In genomic region chr2:176081993-176082884, GRCh38 we compare ENCODE assay signal across 17 cellular contexts. TPM values are rescaled to one million over a fixed set of nuclear protein-coding genes. Genes with fewer than 3 reads are reported as not detected.
A peak's percentile ranks its signal among the peaks of the same experiment; 100 is the strongest.
DNase-seq lines count a peak whose midpoint lies in the region; FAIRE-seq and TF ChIP-seq lines count a peak whose summit lies in the region.
"Had no signal": no experiment of that assay in that cellular context is flagged by ENCODE, and none has a peak within 500 bp of the region (broad histone marks: within the 10 kb centered on the region; RNA-seq: fewer than 3 reads in every experiment).

No MANE protein-coding gene starts in this region.

- no peak overlapping the region for H3K9ac ChIP-seq in endodermal cell (ENCODE audit: extremely low read depth, low read length, poor library complexity, severe bottlenecking)

- peaks cover 9% of the 10 kb centered on the region for H3K4me1 Mint-ChIP-seq in T-helper 1 cell treated with Interleukin-12 subunit alpha and Interleukin-12 subunit beta and Interleukin-4 antibody, amounts not matched to agents 30 μg/mL and 1 μg/mL, for 36 hours (ENCODE audit: low read depth)
- peaks cover 0 to 6% (median 2%) of the 10 kb centered on the region in 3 donors for H3K4me1 Mint-ChIP-seq in IgD-negative memory B cell
- peaks cover 50% of the 10 kb centered on the region for H3K4me1 Mint-ChIP-seq in endodermal cell

- H3K36me3 ChIP-seq in endodermal cell (ENCODE audit: control insufficient read depth, insufficient read depth, low read length), result no peaks in the 10 kb centered on the region
- H3K36me3 ChIP-seq in osteoblast (ENCODE audit: insufficient read depth, low read length), result no peaks in the 10 kb centered on the region
- H3K36me3 ChIP-seq: upper lobe of left lung had no signal

- TF ChIP-seq CTCF in endodermal cell (conservative IDR thresholded peaks at IDR 0.05), result no peak
- TF ChIP-seq CTCF in osteoblast (IDR thresholded peaks at IDR 0.05; ENCODE audit: extremely low read depth, low read depth, low read length), result no peak
- no peak for TF ChIP-seq CTCF in D721Med (IDR thresholded peaks at IDR 0.05; ENCODE audit: insufficient read depth, missing control alignments)

- H3K4me1 ChIP-seq in endodermal cell (ENCODE audit: control insufficient read depth, insufficient read depth, low read length) (peaks cover 6% of the 10 kb centered on the region), osteoblast (ENCODE audit: insufficient read depth, low read length) (no peaks in the 10 kb centered on the region)

- H3K9me3 ChIP-seq in endodermal cell (ENCODE audit: control insufficient read depth, low read length), result no peaks in the 10 kb centered on the region
- no peaks in the 10 kb centered on the region for H3K9me3 ChIP-seq in osteoblast (ENCODE audit: low read depth, low read length)

- peaks cover 80% of the 10 kb centered on the region for H3K27me3 Mint-ChIP-seq in T-helper 1 cell treated with Interleukin-12 subunit alpha and Interleukin-12 subunit beta and Interleukin-4 antibody, amounts not matched to agents 30 μg/mL and 1 μg/mL, for 36 hours (ENCODE audit: low read depth)
- peaks cover 54% of the 10 kb centered on the region for H3K27me3 Mint-ChIP-seq in IgD-negative memory B cell
- H3K27me3 Mint-ChIP-seq in endodermal cell (ENCODE audit: insufficient read depth), result peaks cover 94% of the 10 kb centered on the region

- DNase-seq in T-helper 1 cell (no peak), endodermal cell (peak; percentile 87), osteoblast (ENCODE audit: insufficient read length, low spot score, missing footprints) (peak; percentile 93), LoVo (ENCODE audit: low spot score) (no peak), D721Med (ENCODE audit: insufficient read length, low spot score) (no peak)
- DNase-seq in stimulated activated CD4-positive, alpha-beta T cell treated with anti-CD3 and anti-CD28 coated beads, Interleukin-2, amount 100 ng/mL, for 24 hours, result no peak
- DNase-seq: DMS79 treated with DMSO at 0.1 percent for 48 hours, NCI-H446 had no signal

- H3K4me3 ChIP-seq in endodermal cell (ENCODE audit: low read length) (peak overlapping the region; percentile 40), osteoblast (ENCODE audit: insufficient read depth, low read length) (no peak overlapping the region)
- H3K4me3 ChIP-seq: skin epidermis, upper lobe of left lung had no signal

- no peak for FAIRE-seq in D721Med (lab: Jason Lieb, UNC)
- FAIRE-seq: A204.1, HepG2 had no signal

- WGBS in endodermal cell (ENCODE audit: insufficient coverage in 1 of 2, insufficient read length in 1 of 2), 2 experiments, result 1% methylated on average over 27 to 65 of the region's 65 CpGs

- H2AFZ ChIP-seq in osteoblast (ENCODE audit: low read length), result no peak overlapping the region

- peaks cover 9% of the 10 kb centered on the region for H3K36me3 Mint-ChIP-seq in T-helper 1 cell treated with Interleukin-12 subunit alpha and Interleukin-12 subunit beta and Interleukin-4 antibody, amounts not matched to agents 30 μg/mL and 1 μg/mL, for 36 hours (ENCODE audit: low read depth)
- H3K36me3 Mint-ChIP-seq in IgD-negative memory B cell (peaks cover 2% of the 10 kb centered on the region), endodermal cell (ENCODE audit: low read depth) (no peaks in the 10 kb centered on the region)

- H3K4me3 Mint-ChIP-seq in T-helper 1 cell treated with Interleukin-12 subunit alpha and Interleukin-12 subunit beta and Interleukin-4 antibody, amounts not matched to agents 30 μg/mL and 1 μg/mL, for 36 hours, result no peak overlapping the region
- H3K4me3 Mint-ChIP-seq in IgD-negative memory B cell (peak overlapping the region in 2 of 4 donors; percentile 67 to 72), endodermal cell (peak overlapping the region; percentile 47)

- peaks cover 97% of the 10 kb centered on the region for H3K27me3 ChIP-seq in endodermal cell (ENCODE audit: control insufficient read depth, insufficient read depth, low read length, poor library complexity, severe bottlenecking)
- H3K27me3 ChIP-seq in osteoblast (ENCODE audit: insufficient read depth, low read length), result peaks cover 97% of the 10 kb centered on the region

- peaks cover 3% of the 10 kb centered on the region for H3K9me3 Mint-ChIP-seq in T-helper 1 cell treated with Interleukin-12 subunit alpha and Interleukin-12 subunit beta and Interleukin-4 antibody, amounts not matched to agents 30 μg/mL and 1 μg/mL, for 36 hours
- H3K9me3 Mint-ChIP-seq in IgD-negative memory B cell (peaks cover 1 to 18% (median 6%) of the 10 kb centered on the region in 3 donors), endodermal cell (peaks cover 5% of the 10 kb centered on the region)

- H4K20me1 ChIP-seq in osteoblast (ENCODE audit: insufficient read depth, low read length), result no peaks in the 10 kb centered on the region

- H3K27ac ChIP-seq in endodermal cell (ENCODE audit: low read depth, low read length), result no peak overlapping the region
- H3K27ac ChIP-seq in osteoblast (ENCODE audit: low read depth, low read length), result no peak overlapping the region
- H3K27ac ChIP-seq: skin epidermis, upper lobe of left lung had no signal

- H3K27ac Mint-ChIP-seq in T-helper 1 cell treated with Interleukin-12 subunit alpha and Interleukin-12 subunit beta and Interleukin-4 antibody, amounts not matched to agents 30 μg/mL and 1 μg/mL, for 36 hours, result peak overlapping the region; percentile 80
- H3K27ac Mint-ChIP-seq in IgD-negative memory B cell (peak overlapping the region; percentile 90 to 96 (median 91)), endodermal cell (no peak overlapping the region)

- no peak overlapping the region for H3K4me2 ChIP-seq in osteoblast (ENCODE audit: insufficient read depth, low read length)

- no peaks in the 10 kb centered on the region for H3K79me2 ChIP-seq in osteoblast (ENCODE audit: insufficient read depth, low read length)

RNA-seq across cellular contexts. Expression of gene EVX2, which starts 1.5 kb away (rescaled TPM):
- not detected for polyA plus RNA-seq in IgD-negative memory B cell
- total RNA-seq in endodermal cell (not detected), osteoblast (under 0.01 TPM in 1 of 2 replicates, not detected in the other)
- 0.93 TPM for polyA plus RNA-seq in endodermal cell (2013, experiment 1 of 2)
- 1.0 TPM for polyA plus RNA-seq in endodermal cell (2013, experiment 2 of 2)
- total RNA-seq: epithelial cell of proximal tubule, HepG2, mucosa of gallbladder, RPMI7951, upper lobe of left lung had no signal
- polyA plus RNA-seq: HepG2 had no signal

RNA-seq across cellular contexts. Expression of gene HOXD13, which starts 10.3 kb away (rescaled TPM):
- not detected for polyA plus RNA-seq in IgD-negative memory B cell
- total RNA-seq in endodermal cell (under 1 TPM; 0.11 to 0.40 TPM), osteoblast (not detected in 2 replicates)
- 0.39 TPM for polyA plus RNA-seq in endodermal cell (2013, experiment 1 of 2)
- polyA plus RNA-seq in endodermal cell (2013, experiment 2 of 2), result 0.25 TPM
- total RNA-seq: epithelial cell of proximal tubule, HepG2, mucosa of gallbladder, upper lobe of left lung had no signal
- polyA plus RNA-seq: HepG2 had no signal

RNA-seq across cellular contexts. Expression of gene HOXD12, which starts 17.4 kb away (rescaled TPM):
- polyA plus RNA-seq in IgD-negative memory B cell, result not detected
- total RNA-seq in endodermal cell (not detected), osteoblast (not detected in 2 replicates)
- polyA plus RNA-seq in endodermal cell (2013, experiment 1 of 2), result 0.18 TPM
- 0.50 TPM for polyA plus RNA-seq in endodermal cell (2013, experiment 2 of 2)
- total RNA-seq: epithelial cell of proximal tubule, HepG2, mucosa of gallbladder, RPMI7951, upper lobe of left lung had no signal
- polyA plus RNA-seq: HepG2 had no signal

RNA-seq across cellular contexts. Expression of gene HOXD11, which starts 24.8 kb away (rescaled TPM):
- polyA plus RNA-seq in IgD-negative memory B cell, result not detected
- total RNA-seq in endodermal cell (not detected), osteoblast (not detected in 2 replicates)
- polyA plus RNA-seq in endodermal cell (2013, experiment 1 of 2), result 3.8 TPM
- polyA plus RNA-seq in endodermal cell (2013, experiment 2 of 2), result 2.4 TPM
- total RNA-seq: HepG2, mucosa of gallbladder, RPMI7951, upper lobe of left lung had no signal
- polyA plus RNA-seq: HepG2 had no signal

RNA-seq across cellular contexts. Expression of gene HOXD10, which starts 34.3 kb away (rescaled TPM):
- not detected for polyA plus RNA-seq in IgD-negative memory B cell
- not detected for total RNA-seq in endodermal cell
- 3.9 TPM for polyA plus RNA-seq in endodermal cell (2013, experiment 1 of 2)
- 2.7 TPM for polyA plus RNA-seq in endodermal cell (2013, experiment 2 of 2)
- total RNA-seq in osteoblast, result not detected in 2 replicates
- total RNA-seq: HepG2, mucosa of gallbladder, RPMI7951 had no signal
- polyA plus RNA-seq: HepG2 had no signal

Comparison
In these comparisons a context has a peak if more than half of its experiments do, and no peak if none do; other contexts are left out.
1. DNase-seq: peak in endodermal cell (single experiment) and osteoblast (single experiment); none in T-helper 1 cell (0 of 5), LoVo (single experiment), D721Med (single experiment) and stimulated activated CD4-positive, alpha-beta T cell treated with anti-CD3 and anti-CD28 coated beads, Interleukin-2, amount 100 ng/mL, for 24 hours (0 of 2).